1 cellular context compared by ENCODE assay signal in the genomic region with DNA sequence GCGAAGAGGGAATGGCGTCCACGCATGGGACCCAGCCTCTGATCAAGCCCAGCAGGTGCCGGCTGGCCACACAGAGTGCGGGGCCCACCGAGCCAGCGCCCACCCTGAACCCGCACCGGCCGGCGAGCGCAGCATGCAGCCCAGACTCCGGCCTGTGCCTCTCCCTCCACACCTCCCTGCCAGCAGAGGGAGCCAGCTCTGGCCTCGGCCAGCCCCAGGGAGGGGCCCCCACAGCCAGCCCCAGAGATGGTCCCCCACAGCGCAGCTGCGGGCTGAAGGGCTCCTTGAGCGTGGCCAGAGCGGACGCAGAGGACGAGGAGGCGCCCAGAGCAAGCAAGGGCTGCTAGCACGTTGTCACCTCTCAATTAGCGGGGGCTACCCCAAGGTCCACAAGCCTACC.
TF ChIP-seq lines count a peak whose summit lies in the region.

No MANE protein-coding gene starts in this region.

TF ChIP-seq in H1, 55 proteins besides CTCF, POLR2A, EP300 and RAD21:
- TF ChIP-seq POU5F1 (IDR thresholded peaks at IDR 0.05; ENCODE audit: low read depth, low read length) (no peak), SIRT6 (IDR thresholded peaks at IDR 0.05; ENCODE audit: low read length) (no peak), RBBP5 (IDR thresholded peaks at IDR 0.05; ENCODE audit: borderline replicate concordance, low read depth, low read length) (no peak), TBP (IDR thresholded peaks at IDR 0.05; ENCODE audit: low read depth, low read length) (no peak), SRF (IDR thresholded peaks at IDR 0.05; ENCODE audit: low read depth, low read length) (no peak), SIN3A (conservative IDR thresholded peaks at IDR 0.05 in 1 of 2, IDR thresholded peaks at IDR 0.05 in 1 of 2; ENCODE audit: low read depth in 1 of 2, low read length in 2 of 2) (no peak), CREB1 (IDR thresholded peaks at IDR 0.05) (no peak), TCF12 (IDR thresholded peaks at IDR 0.05; ENCODE audit: low read depth, low read length) (no peak), RNF2 (IDR thresholded peaks at IDR 0.05; ENCODE audit: borderline replicate concordance, low read depth, low read length, missing control alignments, poor library complexity, severe bottlenecking) (no peak), FOSL1 (IDR thresholded peaks at IDR 0.05; ENCODE audit: insufficient read depth, low read depth, low read length) (no peak), CHD1 (IDR thresholded peaks at IDR 0.05; ENCODE audit: low read depth, low read length) (no peak)
- TF ChIP-seq, protein P1, sequence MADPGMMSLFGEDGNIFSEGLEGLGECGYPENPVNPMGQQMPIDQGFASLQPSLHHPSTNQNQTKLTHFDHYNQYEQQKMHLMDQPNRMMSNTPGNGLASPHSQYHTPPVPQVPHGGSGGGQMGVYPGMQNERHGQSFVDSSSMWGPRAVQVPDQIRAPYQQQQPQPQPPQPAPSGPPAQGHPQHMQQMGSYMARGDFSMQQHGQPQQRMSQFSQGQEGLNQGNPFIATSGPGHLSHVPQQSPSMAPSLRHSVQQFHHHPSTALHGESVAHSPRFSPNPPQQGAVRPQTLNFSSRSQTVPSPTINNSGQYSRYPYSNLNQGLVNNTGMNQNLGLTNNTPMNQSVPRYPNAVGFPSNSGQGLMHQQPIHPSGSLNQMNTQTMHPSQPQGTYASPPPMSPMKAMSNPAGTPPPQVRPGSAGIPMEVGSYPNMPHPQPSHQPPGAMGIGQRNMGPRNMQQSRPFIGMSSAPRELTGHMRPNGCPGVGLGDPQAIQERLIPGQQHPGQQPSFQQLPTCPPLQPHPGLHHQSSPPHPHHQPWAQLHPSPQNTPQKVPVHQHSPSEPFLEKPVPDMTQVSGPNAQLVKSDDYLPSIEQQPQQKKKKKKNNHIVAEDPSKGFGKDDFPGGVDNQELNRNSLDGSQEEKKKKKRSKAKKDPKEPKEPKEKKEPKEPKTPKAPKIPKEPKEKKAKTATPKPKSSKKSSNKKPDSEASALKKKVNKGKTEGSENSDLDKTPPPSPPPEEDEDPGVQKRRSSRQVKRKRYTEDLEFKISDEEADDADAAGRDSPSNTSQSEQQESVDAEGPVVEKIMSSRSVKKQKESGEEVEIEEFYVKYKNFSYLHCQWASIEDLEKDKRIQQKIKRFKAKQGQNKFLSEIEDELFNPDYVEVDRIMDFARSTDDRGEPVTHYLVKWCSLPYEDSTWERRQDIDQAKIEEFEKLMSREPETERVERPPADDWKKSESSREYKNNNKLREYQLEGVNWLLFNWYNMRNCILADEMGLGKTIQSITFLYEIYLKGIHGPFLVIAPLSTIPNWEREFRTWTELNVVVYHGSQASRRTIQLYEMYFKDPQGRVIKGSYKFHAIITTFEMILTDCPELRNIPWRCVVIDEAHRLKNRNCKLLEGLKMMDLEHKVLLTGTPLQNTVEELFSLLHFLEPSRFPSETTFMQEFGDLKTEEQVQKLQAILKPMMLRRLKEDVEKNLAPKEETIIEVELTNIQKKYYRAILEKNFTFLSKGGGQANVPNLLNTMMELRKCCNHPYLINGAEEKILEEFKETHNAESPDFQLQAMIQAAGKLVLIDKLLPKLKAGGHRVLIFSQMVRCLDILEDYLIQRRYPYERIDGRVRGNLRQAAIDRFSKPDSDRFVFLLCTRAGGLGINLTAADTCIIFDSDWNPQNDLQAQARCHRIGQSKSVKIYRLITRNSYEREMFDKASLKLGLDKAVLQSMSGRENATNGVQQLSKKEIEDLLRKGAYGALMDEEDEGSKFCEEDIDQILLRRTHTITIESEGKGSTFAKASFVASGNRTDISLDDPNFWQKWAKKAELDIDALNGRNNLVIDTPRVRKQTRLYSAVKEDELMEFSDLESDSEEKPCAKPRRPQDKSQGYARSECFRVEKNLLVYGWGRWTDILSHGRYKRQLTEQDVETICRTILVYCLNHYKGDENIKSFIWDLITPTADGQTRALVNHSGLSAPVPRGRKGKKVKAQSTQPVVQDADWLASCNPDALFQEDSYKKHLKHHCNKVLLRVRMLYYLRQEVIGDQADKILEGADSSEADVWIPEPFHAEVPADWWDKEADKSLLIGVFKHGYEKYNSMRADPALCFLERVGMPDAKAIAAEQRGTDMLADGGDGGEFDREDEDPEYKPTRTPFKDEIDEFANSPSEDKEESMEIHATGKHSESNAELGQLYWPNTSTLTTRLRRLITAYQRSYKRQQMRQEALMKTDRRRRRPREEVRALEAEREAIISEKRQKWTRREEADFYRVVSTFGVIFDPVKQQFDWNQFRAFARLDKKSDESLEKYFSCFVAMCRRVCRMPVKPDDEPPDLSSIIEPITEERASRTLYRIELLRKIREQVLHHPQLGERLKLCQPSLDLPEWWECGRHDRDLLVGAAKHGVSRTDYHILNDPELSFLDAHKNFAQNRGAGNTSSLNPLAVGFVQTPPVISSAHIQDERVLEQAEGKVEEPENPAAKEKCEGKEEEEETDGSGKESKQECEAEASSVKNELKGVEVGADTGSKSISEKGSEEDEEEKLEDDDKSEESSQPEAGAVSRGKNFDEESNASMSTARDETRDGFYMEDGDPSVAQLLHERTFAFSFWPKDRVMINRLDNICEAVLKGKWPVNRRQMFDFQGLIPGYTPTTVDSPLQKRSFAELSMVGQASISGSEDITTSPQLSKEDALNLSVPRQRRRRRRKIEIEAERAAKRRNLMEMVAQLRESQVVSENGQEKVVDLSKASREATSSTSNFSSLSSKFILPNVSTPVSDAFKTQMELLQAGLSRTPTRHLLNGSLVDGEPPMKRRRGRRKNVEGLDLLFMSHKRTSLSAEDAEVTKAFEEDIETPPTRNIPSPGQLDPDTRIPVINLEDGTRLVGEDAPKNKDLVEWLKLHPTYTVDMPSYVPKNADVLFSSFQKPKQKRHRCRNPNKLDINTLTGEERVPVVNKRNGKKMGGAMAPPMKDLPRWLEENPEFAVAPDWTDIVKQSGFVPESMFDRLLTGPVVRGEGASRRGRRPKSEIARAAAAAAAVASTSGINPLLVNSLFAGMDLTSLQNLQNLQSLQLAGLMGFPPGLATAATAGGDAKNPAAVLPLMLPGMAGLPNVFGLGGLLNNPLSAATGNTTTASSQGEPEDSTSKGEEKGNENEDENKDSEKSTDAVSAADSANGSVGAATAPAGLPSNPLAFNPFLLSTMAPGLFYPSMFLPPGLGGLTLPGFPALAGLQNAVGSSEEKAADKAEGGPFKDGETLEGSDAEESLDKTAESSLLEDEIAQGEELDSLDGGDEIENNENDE (IDR thresholded peaks at IDR 0.05; ENCODE audit: insufficient replicate concordance, low read length), result no peak
- TF ChIP-seq, protein P2, sequence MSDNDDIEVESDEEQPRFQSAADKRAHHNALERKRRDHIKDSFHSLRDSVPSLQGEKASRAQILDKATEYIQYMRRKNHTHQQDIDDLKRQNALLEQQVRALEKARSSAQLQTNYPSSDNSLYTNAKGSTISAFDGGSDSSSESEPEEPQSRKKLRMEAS (IDR thresholded peaks at IDR 0.05), result no peak
